ENCODE assay signal across 8 cellular contexts in the genomic region with DNA sequence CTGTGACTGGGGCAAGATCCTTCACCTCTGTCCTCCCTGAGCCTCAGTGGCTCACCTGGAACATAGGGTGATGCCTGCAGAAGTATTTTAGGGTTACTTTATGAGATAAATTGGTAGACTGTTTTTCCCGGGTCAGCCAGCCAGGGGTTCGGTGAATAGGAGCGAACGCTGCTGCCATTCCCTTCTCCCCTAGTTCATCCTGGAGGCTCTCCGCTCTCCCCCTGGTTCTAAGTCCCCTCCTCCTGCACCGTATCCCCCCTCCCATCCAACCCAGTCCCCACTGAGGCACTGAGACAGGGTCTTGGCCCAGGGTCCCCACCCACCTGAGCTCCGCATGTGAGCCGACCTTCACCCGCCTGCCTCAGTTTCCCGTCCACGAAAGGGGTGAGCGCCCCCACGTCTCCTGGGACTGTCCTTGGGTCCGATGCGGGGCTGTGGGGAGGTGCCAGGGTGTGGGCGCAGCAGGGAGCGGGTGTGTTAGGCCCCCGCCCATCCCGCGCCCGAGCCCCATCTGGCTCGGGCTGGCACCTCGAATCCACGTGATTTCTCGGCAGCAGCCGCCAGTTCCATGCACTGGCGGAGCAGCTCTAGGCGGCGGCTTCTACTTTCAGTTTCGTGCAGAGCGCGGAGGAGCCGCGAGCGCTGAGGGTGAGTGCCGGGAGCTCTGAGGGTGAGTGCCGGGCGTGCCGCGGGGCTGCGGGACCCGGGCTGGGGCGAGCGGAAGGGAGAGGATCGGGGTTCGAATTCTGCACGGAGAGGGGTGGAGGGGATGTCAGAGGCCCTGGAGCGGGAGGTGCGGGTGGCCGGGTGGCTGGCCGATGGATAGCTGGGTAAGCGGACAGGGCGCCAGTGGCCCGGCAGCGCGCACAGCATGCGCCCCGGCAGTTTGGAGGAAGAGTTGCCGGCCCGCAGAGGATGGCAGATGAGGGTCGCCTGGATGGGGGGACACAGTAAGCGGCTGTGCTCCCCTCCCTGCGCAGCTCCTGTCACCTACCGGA. TPM values are rescaled to one million over a fixed set of nuclear protein-coding genes. Genes with fewer than 3 reads are reported as not detected.
A peak's percentile ranks its signal among the peaks of the same experiment; 100 is the strongest.
DNase-seq lines count a peak whose midpoint lies in the region; ATAC-seq and TF ChIP-seq lines count a peak whose summit lies in the region.

TSS of gene NLRC5 (plus strand) at position 610 of the 998 bp plus-strand sequence. CDS start 31,156 bp downstream, outside the sequence.

- H3K36me3 Mint-ChIP-seq in CD8-positive, alpha-beta T cell = peaks cover 65% of the 10 kb centered on the region

- peak within 1 kb of the TSS; percentile 100 for H3K4me3 Mint-ChIP-seq in CD8-positive, alpha-beta T cell

- CTCF ChIA-PET in CD8-positive, alpha-beta T cell (lab: Charles Lee) = interaction anchor here (1.1 to 10.3 kb wide), 8 partner anchors 11 to 87 kb away, joined by 3 to 117 read pairs (median 4); no protein-coding TSS in a partner anchor

- POLR2A ChIA-PET in CD8-positive, alpha-beta T cell (lab: Charles Lee) = interaction anchor here (0.6 to 2.7 kb wide), 34 partner anchors 8 to 138 kb away, joined by 3 to 34 read pairs (median 6); no protein-coding TSS in a partner anchor

- peak; percentile 59 for TF ChIP-seq POLR2A in erythroblast (IDR thresholded peaks at IDR 0.05; ENCODE audit: low read length)

- peak; percentile 79 to 93 (median 87) for DNase-seq in CD8-positive, alpha-beta T cell
- DNase-seq in HK-2 (ENCODE audit: unreplicated experiment) = peak; percentile 74
- peak; percentile 90 for DNase-seq in OCI-M1 (lab: John Stamatoyannopoulos, UW)
- DNase-seq in activated T-cell treated with anti-CD3 and anti-CD28 coated beads for 48 hours (ENCODE audit: low read depth) = peak; percentile 89
- peak; percentile 82 to 85 for DNase-seq in erythroblast (lab: John Stamatoyannopoulos, UW)
- peak; percentile 94 for DNase-seq in stimulated activated CD8-positive, alpha-beta memory T cell treated with anti-CD3 and anti-CD28 coated beads, Interleukin-4, amount 100 ng/mL, for 48 hours

- no peak for TF ChIP-seq CTCF in CD8-positive, alpha-beta T cell (IDR thresholded peaks at IDR 0.05)

- H3K27ac ChIP-seq in CD8-positive, alpha-beta T cell (ENCODE audit: low read depth, low read length) = peak within 1 kb of the TSS; percentile 92

- no peaks in the 10 kb centered on the region for H3K9me3 Mint-ChIP-seq in CD8-positive, alpha-beta T cell

- peak within 1 kb of the TSS; percentile 98 for H3K27ac Mint-ChIP-seq in CD8-positive, alpha-beta T cell

- peak; percentile 81 for ATAC-seq in CD8-positive, alpha-beta T cell
- peak; percentile 82 for ATAC-seq in GM19438 (IDR thresholded peaks at IDR 0.05; ENCODE audit: low read depth, unreplicated experiment)

- H3K4me3 ChIP-seq in CD8-positive, alpha-beta T cell (ENCODE audit: low read depth, low read length) = peak within 1 kb of the TSS; percentile 98
- H3K4me3 ChIP-seq in mucosa of stomach (ENCODE audit: low read length) = peak within 1 kb of the TSS; percentile 40

- peak within 1 kb of the TSS; percentile 73 for H3K9ac ChIP-seq in mucosa of stomach (ENCODE audit: low read length)

- H3K9me3 ChIP-seq in CD8-positive, alpha-beta T cell (ENCODE audit: low read length) = no peaks in the 10 kb centered on the region
- H3K9me3 ChIP-seq in mucosa of stomach (ENCODE audit: control insufficient read depth, low read length) = no peaks in the 10 kb centered on the region

- peaks cover 70% of the 10 kb centered on the region for H3K4me1 ChIP-seq in CD8-positive, alpha-beta T cell (ENCODE audit: insufficient read depth, low read length)
- H3K4me1 ChIP-seq in mucosa of stomach (ENCODE audit: control insufficient read depth, insufficient read depth, low read length) = peaks cover 40% of the 10 kb centered on the region

- peaks cover 3% of the 10 kb centered on the region for H3K36me3 ChIP-seq in CD8-positive, alpha-beta T cell (ENCODE audit: insufficient read depth, low read length)
- no peaks in the 10 kb centered on the region for H3K36me3 ChIP-seq in mucosa of stomach (ENCODE audit: control insufficient read depth, insufficient read depth, low read length)

- intact Hi-C loops in CD8-positive, alpha-beta T cell (cut with DNase I, micrococcal nuclease) = loop anchor here (1.0 to 2.0 kb wide), 5 partner anchors 11 to 56 kb away; partner anchors contain the start of gene HERPUD1 (in 1 of the 2)

- no peaks in the 10 kb centered on the region for H3K27me3 Mint-ChIP-seq in CD8-positive, alpha-beta T cell (ENCODE audit: low read depth)

- no peaks in the 10 kb centered on the region for H3K27me3 ChIP-seq in CD8-positive, alpha-beta T cell (ENCODE audit: insufficient read depth, low read length)
- no peaks in the 10 kb centered on the region for H3K27me3 ChIP-seq in mucosa of stomach (ENCODE audit: control insufficient read depth, insufficient read depth, low read length)

- peaks cover 74% of the 10 kb centered on the region for H3K4me1 Mint-ChIP-seq in CD8-positive, alpha-beta T cell (ENCODE audit: low read depth)

RNA-seq across cellular contexts. Expression of gene NLRC5, which starts in this region (rescaled TPM):
- total RNA-seq in CD8-positive, alpha-beta T cell = 100 to 1,000 TPM; 670 to 690 TPM

Comparison
In these comparisons a context has a peak if more than half of its experiments do, and no peak if none do; other contexts are left out.
1. Peak in every context shown above with its lines: DNase-seq, ATAC-seq, H3K4me3 ChIP-seq and H3K27ac ChIP-seq.